14 cellular contexts compared by ENCODE assay signal in genomic region chrX:143669395-143669794, GRCh38. TPM values are rescaled to one million over a fixed set of nuclear protein-coding genes. Genes with fewer than 3 reads are reported as not detected.
DNase-seq lines count a peak whose midpoint lies in the region; ATAC-seq and TF ChIP-seq lines count a peak whose summit lies in the region.
"Had no signal": no experiment of that assay in that cellular context is flagged by ENCODE, and none has a peak within 500 bp of the region (broad histone marks: within the 10 kb centered on the region; RNA-seq: fewer than 3 reads in every experiment).

No MANE protein-coding gene starts in this region.

- DNase-seq in Caki2 (ENCODE audit: low read depth), result peak; percentile 18
- DNase-seq in HT-29 (ENCODE audit: low spot score), result peak; percentile 25
- DNase-seq in RWPE1 (ENCODE audit: low spot score), result peak; percentile 1
- peak; percentile 37 for DNase-seq in kidney tubule cell (ENCODE audit: low spot score)
- DNase-seq in activated naive CD8-positive, alpha-beta T cell treated with anti-CD3 and anti-CD28 coated beads, Interleukin-2, amount 50 U/mL, for 24 hours, result no peak
- no peak for DNase-seq in mucosa of descending colon
- no peak for DNase-seq in activated CD4-positive, CD25-positive, alpha-beta regulatory T cell treated with anti-CD3 and anti-CD28 coated beads, Interleukin-2, amount 50 U/mL, for 72 hours
- DNase-seq in tibial nerve (ENCODE audit: low spot score in 2 of 2), result no peak
- DNase-seq: heart left ventricle; NCI-H2081 treated with DMSO at 0.1 percent for 48 hours; stimulated activated naive CD8-positive, alpha-beta T cell treated with anti-CD3 and anti-CD28 coated beads, Interleukin-15, amount 100 ng/mL, for 72 hours had no signal

- CTCF ChIA-PET in RWPE1 (lab: Yijun Ruan, JAX), result interaction anchor here (0.6 to 0.7 kb wide), 2 partner anchors 29 to 1539 kb away, joined by 3 read pairs; no protein-coding TSS in a partner anchor

- no peak overlapping the region for H3K4me3 Mint-ChIP-seq in activated naive CD8-positive, alpha-beta T cell treated with anti-CD3 and anti-CD28 coated beads, Interleukin-2, amount 50 U/mL, for 24 hours
- H3K4me3 Mint-ChIP-seq: stimulated activated naive CD8-positive, alpha-beta T cell treated with anti-CD3 and anti-CD28 coated beads, Interleukin-15, amount 100 ng/mL, for 72 hours; T-helper 2 cell treated with Interferon-gamma antibody and Interleukin-4, amounts not matched to agents 5 μg/mL and 100 μg/mL, for 36 hours had no signal

- no peak overlapping the region for H3K4me3 ChIP-seq in mucosa of descending colon
- no peak overlapping the region for H3K4me3 ChIP-seq in tibial nerve
- H3K4me3 ChIP-seq: HAP-1, heart left ventricle had no signal

- 7 to 9% methylated on average over 5 of the region's 5 CpGs for WGBS in tibial nerve, 2 donors

- in situ Hi-C loops in Caki2 (cut with HindIII; ENCODE audit: low pct_unique_long_range_greater_than_20kb, low sequenced_read_pairs), result no loop called here

- H3K27ac ChIP-seq in RWPE1 (no peak overlapping the region), tibial nerve (no peak overlapping the region)
- H3K27ac ChIP-seq: heart left ventricle had no signal

- H3K9me3 Mint-ChIP-seq in activated naive CD8-positive, alpha-beta T cell treated with anti-CD3 and anti-CD28 coated beads, Interleukin-2, amount 50 U/mL, for 24 hours, result no peaks in the 10 kb centered on the region
- H3K9me3 Mint-ChIP-seq: stimulated activated naive CD8-positive, alpha-beta T cell treated with anti-CD3 and anti-CD28 coated beads, Interleukin-15, amount 100 ng/mL, for 72 hours; T-helper 2 cell treated with Interferon-gamma antibody and Interleukin-4, amounts not matched to agents 5 μg/mL and 100 μg/mL, for 36 hours had no signal

- TF ChIP-seq EP300 in tibial nerve (IDR thresholded peaks at IDR 0.05), result no peak

- ATAC-seq in activated naive CD8-positive, alpha-beta T cell treated with anti-CD3 and anti-CD28 coated beads, Interleukin-2, amount 50 U/mL, for 24 hours, result no peak
- ATAC-seq in mucosa of descending colon, result no peak
- ATAC-seq: heart left ventricle; stimulated activated naive CD8-positive, alpha-beta T cell treated with anti-CD3 and anti-CD28 coated beads, Interleukin-15, amount 100 ng/mL, for 72 hours had no signal

- H3K36me3 ChIP-seq in mucosa of descending colon (ENCODE audit: low read depth), result no peaks in the 10 kb centered on the region
- H3K36me3 ChIP-seq in tibial nerve, result no peaks in the 10 kb centered on the region
- H3K36me3 ChIP-seq: HAP-1, heart left ventricle had no signal

- H3K9me3 ChIP-seq in mucosa of descending colon (no peaks in the 10 kb centered on the region), tibial nerve (no peaks in the 10 kb centered on the region)
- H3K9me3 ChIP-seq: HAP-1, heart left ventricle had no signal

- TF ChIP-seq CTCF in RWPE1 (conservative IDR thresholded peaks at IDR 0.05; ENCODE audit: low read depth) (peak; percentile 26; the same call in 1 of the 2 replicates), mucosa of descending colon (IDR thresholded peaks at IDR 0.05) (no peak), tibial nerve (IDR thresholded peaks at IDR 0.05) (no peak)

- H3K4me1 ChIP-seq in mucosa of descending colon (ENCODE audit: low read depth) (no peaks in the 10 kb centered on the region), tibial nerve (no peaks in the 10 kb centered on the region)
- H3K4me1 ChIP-seq: HAP-1, heart left ventricle had no signal

- no peaks in the 10 kb centered on the region for H3K36me3 Mint-ChIP-seq in activated naive CD8-positive, alpha-beta T cell treated with anti-CD3 and anti-CD28 coated beads, Interleukin-2, amount 50 U/mL, for 24 hours (ENCODE audit: low read depth)

- no peak for TF ChIP-seq POLR2A in tibial nerve (IDR thresholded peaks at IDR 0.05)

- H3K27ac Mint-ChIP-seq in activated naive CD8-positive, alpha-beta T cell treated with anti-CD3 and anti-CD28 coated beads, Interleukin-2, amount 50 U/mL, for 24 hours, result no peak overlapping the region
- H3K27ac Mint-ChIP-seq: stimulated activated naive CD8-positive, alpha-beta T cell treated with anti-CD3 and anti-CD28 coated beads, Interleukin-15, amount 100 ng/mL, for 72 hours; T-helper 2 cell treated with Interferon-gamma antibody and Interleukin-4, amounts not matched to agents 5 μg/mL and 100 μg/mL, for 36 hours had no signal

- no peaks in the 10 kb centered on the region for H3K4me1 Mint-ChIP-seq in activated naive CD8-positive, alpha-beta T cell treated with anti-CD3 and anti-CD28 coated beads, Interleukin-2, amount 50 U/mL, for 24 hours
- H3K4me1 Mint-ChIP-seq: stimulated activated naive CD8-positive, alpha-beta T cell treated with anti-CD3 and anti-CD28 coated beads, Interleukin-15, amount 100 ng/mL, for 72 hours had no signal

- intact Hi-C loops in mucosa of descending colon (cut with DNase I, micrococcal nuclease), result no loop called here

- H3K27me3 ChIP-seq in tibial nerve, result peaks cover 0 to 3% of the 10 kb centered on the region in 2 donors
- H3K27me3 ChIP-seq: heart left ventricle had no signal

- POLR2A ChIA-PET in RWPE1 (lab: Yijun Ruan, JAX; ENCODE audit: low non-redundant PET), result no interaction called here

- no peaks in the 10 kb centered on the region for H3K27me3 Mint-ChIP-seq in activated naive CD8-positive, alpha-beta T cell treated with anti-CD3 and anti-CD28 coated beads, Interleukin-2, amount 50 U/mL, for 24 hours
- H3K27me3 Mint-ChIP-seq: stimulated activated naive CD8-positive, alpha-beta T cell treated with anti-CD3 and anti-CD28 coated beads, Interleukin-15, amount 100 ng/mL, for 72 hours had no signal

RNA-seq across cellular contexts. Expression of gene SLITRK4, which starts 33.5 kb away (rescaled TPM):
- total RNA-seq in Caki2 (2014; rRNA removed; shearing (Covaris generic); ENCODE audit: low replicate concordance), result 1.6 and 2.3 TPM in 2 replicates
- total RNA-seq in HT-29 (2014; rRNA removed; shearing (Covaris generic)), result not detected in 2 replicates
- total RNA-seq in mucosa of descending colon (1 to 10 TPM in 1 of 3 donors, under 1 TPM in 1, not detected in 1; 0.29 to 1.1 TPM), tibial nerve (1 to 10 TPM; 1.3 to 6.9 (median 2.4) TPM)
- total RNA-seq: Daoy had no signal

RNA-seq across cellular contexts. Expression of gene SPANXN2, which starts 51.2 kb away (rescaled TPM):
- not detected in 2 replicates for total RNA-seq in Caki2 (2014; rRNA removed; shearing (Covaris generic); ENCODE audit: low replicate concordance)
- not detected in 2 replicates for total RNA-seq in HT-29 (2014; rRNA removed; shearing (Covaris generic))
- total RNA-seq in mucosa of descending colon, result not detected
- total RNA-seq in tibial nerve, result not detected
- total RNA-seq: Daoy, heart left ventricle had no signal

Comparison
In these comparisons a context has a peak if more than half of its experiments do, and no peak if none do; other contexts are left out.
1. DNase-seq: peak in Caki2 (single experiment), HT-29 (single experiment), RWPE1 (single experiment) and kidney tubule cell (single experiment); none in activated naive CD8-positive, alpha-beta T cell treated with anti-CD3 and anti-CD28 coated beads, Interleukin-2, amount 50 U/mL, for 24 hours (single experiment), mucosa of descending colon (0 of 3), activated CD4-positive, CD25-positive, alpha-beta regulatory T cell treated with anti-CD3 and anti-CD28 coated beads, Interleukin-2, amount 50 U/mL, for 72 hours (single experiment) and tibial nerve (0 of 2).